ENCODE assay signal across 21 cellular contexts in the genomic region with DNA sequence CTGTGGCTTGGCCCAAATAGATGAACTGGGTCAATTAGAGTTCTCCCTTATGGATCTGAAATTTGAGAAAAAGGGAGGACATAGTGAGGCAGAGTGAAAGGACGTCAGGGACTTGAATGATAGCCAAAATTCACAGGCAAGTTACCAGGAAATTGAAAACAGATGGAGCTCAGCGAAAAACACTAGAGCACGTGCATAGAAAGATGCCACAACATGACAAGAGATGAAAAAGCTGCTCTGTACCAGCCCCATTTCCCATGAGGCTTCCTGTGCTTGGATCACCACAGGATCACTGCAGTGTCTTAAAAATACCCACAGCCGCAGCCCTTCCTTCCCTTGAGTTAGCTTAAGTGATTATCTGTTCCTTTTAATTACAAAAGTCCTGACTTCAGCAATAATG. TPM values are rescaled to one million over a fixed set of nuclear protein-coding genes. Genes with fewer than 3 reads are reported as not detected.
DNase-seq lines count a peak whose midpoint lies in the region; ATAC-seq and TF ChIP-seq lines count a peak whose summit lies in the region.
"Had no signal": no experiment of that assay in that cellular context is flagged by ENCODE, and none has a peak within 500 bp of the region (broad histone marks: within the 10 kb centered on the region; RNA-seq: fewer than 3 reads in every experiment).

No MANE protein-coding gene starts in this region.

- POLR2A ChIA-PET in WTC11 (lab: Charles Lee): no interaction called here

- H3K27me3 Mint-ChIP-seq in GM23338 (ENCODE audit: insufficient read depth, low read depth, poor library complexity): peaks cover 2% of the 10 kb centered on the region
- H3K27me3 Mint-ChIP-seq in WTC11 (ENCODE audit: low read depth): no peaks in the 10 kb centered on the region
- H3K27me3 Mint-ChIP-seq: activated CD4-positive, alpha-beta T cell treated with anti-CD3 and anti-CD28 coated beads, Interleukin-2, amount 10 ng/mL, durations not matched to agents 24 days and 14 days had no signal

- H3K27me3 ChIP-seq in BE2C: no peaks in the 10 kb centered on the region; the same call in 1 of the 2 replicates
- H3K27me3 ChIP-seq in GM23338 (ENCODE audit: insufficient read depth): no peaks in the 10 kb centered on the region
- H3K27me3 ChIP-seq: heart right ventricle, spleen, tibial artery had no signal

- no peaks in the 10 kb centered on the region for H3K9me3 ChIP-seq in BE2C
- H3K9me3 ChIP-seq: prostate gland, spleen, tibial artery had no signal

- no peaks in the 10 kb centered on the region for H3K36me3 Mint-ChIP-seq in GM23338 (ENCODE audit: low read depth)
- H3K36me3 Mint-ChIP-seq in WTC11: no peaks in the 10 kb centered on the region
- H3K36me3 Mint-ChIP-seq: natural killer cell had no signal

- no peaks in the 10 kb centered on the region for H3K79me2 ChIP-seq in GM23338 (replicated peaks; ENCODE audit: insufficient read depth)

- peak; percentile 19 for DNase-seq in BE2C
- DNase-seq in GM23338 (ENCODE audit: low spot score): no peak
- DNase-seq in RPMI8226: peak; percentile 19
- peak; percentile 66 for DNase-seq in fibroblast of the conjunctiva (ENCODE audit: low read depth)
- DNase-seq in WTC11 (ENCODE audit: low spot score): no peak
- no peak for DNase-seq in Right ventricle myocardium inferior (ENCODE audit: missing footprints)
- no peak for DNase-seq in islet precursor cell
- DNase-seq: activated CD4-positive, alpha-beta T cell treated with anti-CD3 and anti-CD28 coated beads, Interleukin-2, amount 10 ng/mL, durations not matched to agents 24 days and 14 days; activated naive CD4-positive, alpha-beta T cell treated with Interleukin-2 at 50 U/mL for 16 hours; DMS79 treated with DMSO at 0.1 percent for 48 hours; heart right ventricle; mammary epithelial cell; natural killer cell; NCI-H1436; spleen; tibial artery had no signal

- H3K4me2 ChIP-seq in GM23338: no peak overlapping the region

- H3K36me3 ChIP-seq in BE2C (no peaks in the 10 kb centered on the region), GM23338 (ENCODE audit: insufficient read depth) (no peaks in the 10 kb centered on the region)
- H3K36me3 ChIP-seq: heart right ventricle, prostate gland, spleen, tibial artery had no signal

- H4K20me1 ChIP-seq in GM23338 (replicated peaks; ENCODE audit: insufficient read depth): no peaks in the 10 kb centered on the region

- no peak overlapping the region for H3K27ac ChIP-seq in GM23338 (ENCODE audit: low read depth)
- H3K27ac ChIP-seq: C4-2B, epithelial cell of prostate, heart right ventricle, prostate gland, spleen, tibial artery had no signal

- H3K4me3 ChIP-seq in BE2C (ENCODE audit: low read depth, low read length) (no peak overlapping the region), GM23338 (no peak overlapping the region)
- H3K4me3 ChIP-seq: heart right ventricle, prostate gland, spleen, tibial artery had no signal

- no peaks in the 10 kb centered on the region for H3K9me2 ChIP-seq in GM23338 (ENCODE audit: insufficient read depth)

- TF ChIP-seq CTCF in BE2C (IDR thresholded peaks at IDR 0.05; ENCODE audit: low read depth, low read length) (no peak), GM23338 (conservative IDR thresholded peaks at IDR 0.05; ENCODE audit: low read depth in 2 of 2) (no peak), WTC11 (IDR thresholded peaks at IDR 0.05) (no peak)

- ATAC-seq in GM23338 (no peak), WTC11 (no peak), GM19324 (IDR thresholded peaks at IDR 0.05; ENCODE audit: low FRiP score, unreplicated experiment) (no peak), Right ventricle myocardium inferior (no peak)
- ATAC-seq: heart right ventricle, natural killer cell had no signal

- H3K9me3 Mint-ChIP-seq in GM23338 (no peaks in the 10 kb centered on the region), WTC11 (no peaks in the 10 kb centered on the region)
- H3K9me3 Mint-ChIP-seq: activated CD4-positive, alpha-beta T cell treated with anti-CD3 and anti-CD28 coated beads, Interleukin-2, amount 10 ng/mL, durations not matched to agents 24 days and 14 days; dendritic cell treated with granulocyte-macrophage colony-stimulating factor and Interleukin-4, amounts not matched to agents 40 ng/mL and 50 ng/mL, for 4 days; natural killer cell had no signal

- peak overlapping the region; percentile 4; the same call in 1 of the 2 replicates for H2AFZ ChIP-seq in GM23338

- no peak overlapping the region for H3K4me3 Mint-ChIP-seq in GM23338
- no peak overlapping the region for H3K4me3 Mint-ChIP-seq in WTC11
- H3K4me3 Mint-ChIP-seq: activated CD4-positive, alpha-beta T cell treated with anti-CD3 and anti-CD28 coated beads, Interleukin-2, amount 10 ng/mL, durations not matched to agents 24 days and 14 days; dendritic cell treated with granulocyte-macrophage colony-stimulating factor and Interleukin-4, amounts not matched to agents 40 ng/mL and 50 ng/mL, for 4 days; natural killer cell had no signal

- CTCF ChIA-PET in WTC11 (lab: Charles Lee): interaction anchor here (1.8 kb wide), 1 partner anchor 326 kb away, joined by 4 read pairs; no protein-coding TSS in a partner anchor

- H3K27ac Mint-ChIP-seq in GM23338 (no peak overlapping the region), WTC11 (no peak overlapping the region; the same call in 1 of the 2 replicates)
- H3K27ac Mint-ChIP-seq: activated CD4-positive, alpha-beta T cell treated with anti-CD3 and anti-CD28 coated beads, Interleukin-2, amount 10 ng/mL, durations not matched to agents 24 days and 14 days; dendritic cell treated with granulocyte-macrophage colony-stimulating factor and Interleukin-4, amounts not matched to agents 40 ng/mL and 50 ng/mL, for 4 days; natural killer cell had no signal

- H3K4me1 ChIP-seq in BE2C (no peaks in the 10 kb centered on the region; the same call in 1 of the 2 replicates), GM23338 (ENCODE audit: insufficient read depth) (no peaks in the 10 kb centered on the region)
- H3K4me1 ChIP-seq: prostate gland, tibial artery had no signal

- H3K4me1 Mint-ChIP-seq in GM23338 (peaks cover 9% of the 10 kb centered on the region), WTC11 (peaks cover 8% of the 10 kb centered on the region)

- intact Hi-C loops in Right ventricle myocardium inferior (cut with DNase I): no loop called here

- no peaks in the 10 kb centered on the region for H3F3A ChIP-seq in GM23338 (replicated peaks; ENCODE audit: low read depth)

TF ChIP-seq in GM23338, 12 proteins besides CTCF, POLR2A, EP300 and RAD21 (continues in another document):
- TF ChIP-seq ZNF114 (CRISPR knock-in tag; IDR thresholded peaks at IDR 0.05) (no peak), EZH2 (IDR thresholded peaks at IDR 0.05; ENCODE audit: low read depth, unreplicated experiment) (no peak), STAT1 (IDR thresholded peaks at IDR 0.05; ENCODE audit: unreplicated experiment) (no peak), CREB1 (CRISPR knock-in tag; IDR thresholded peaks at IDR 0.05; ENCODE audit: low read depth) (no peak)

TF ChIP-seq in WTC11, 78 proteins besides CTCF, POLR2A, EP300 and RAD21 (continues in another document):
- TF ChIP-seq, protein P1, sequence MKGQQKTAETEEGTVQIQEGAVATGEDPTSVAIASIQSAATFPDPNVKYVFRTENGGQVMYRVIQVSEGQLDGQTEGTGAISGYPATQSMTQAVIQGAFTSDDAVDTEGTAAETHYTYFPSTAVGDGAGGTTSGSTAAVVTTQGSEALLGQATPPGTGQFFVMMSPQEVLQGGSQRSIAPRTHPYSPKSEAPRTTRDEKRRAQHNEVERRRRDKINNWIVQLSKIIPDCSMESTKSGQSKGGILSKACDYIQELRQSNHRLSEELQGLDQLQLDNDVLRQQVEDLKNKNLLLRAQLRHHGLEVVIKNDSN (CRISPR knock-in tag; IDR thresholded peaks at IDR 0.05): no peak
- TF ChIP-seq, protein P2, sequence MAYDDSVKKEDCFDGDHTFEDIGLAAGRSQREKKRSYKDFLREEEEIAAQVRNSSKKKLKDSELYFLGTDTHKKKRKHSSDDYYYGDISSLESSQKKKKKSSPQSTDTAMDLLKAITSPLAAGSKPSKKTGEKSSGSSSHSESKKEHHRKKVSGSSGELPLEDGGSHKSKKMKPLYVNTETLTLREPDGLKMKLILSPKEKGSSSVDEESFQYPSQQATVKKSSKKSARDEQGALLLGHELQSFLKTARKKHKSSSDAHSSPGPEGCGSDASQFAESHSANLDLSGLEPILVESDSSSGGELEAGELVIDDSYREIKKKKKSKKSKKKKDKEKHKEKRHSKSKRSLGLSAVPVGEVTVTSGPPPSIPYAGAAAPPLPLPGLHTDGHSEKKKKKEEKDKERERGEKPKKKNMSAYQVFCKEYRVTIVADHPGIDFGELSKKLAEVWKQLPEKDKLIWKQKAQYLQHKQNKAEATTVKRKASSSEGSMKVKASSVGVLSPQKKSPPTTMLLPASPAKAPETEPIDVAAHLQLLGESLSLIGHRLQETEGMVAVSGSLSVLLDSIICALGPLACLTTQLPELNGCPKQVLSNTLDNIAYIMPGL (CRISPR knock-in tag; IDR thresholded peaks at IDR 0.05): no peak

RNA-seq across cellular contexts. Expression of a gene that starts 39.0 kb away (rescaled TPM):
- polyA plus RNA-seq in BE2C (2012; ENCODE audit: insufficient read depth, insufficient read length, low read depth): 0.20 TPM
- total RNA-seq in GM23338 (2014; rRNA removed; shearing (Covaris generic)): 45.1 and 46.3 TPM in 2 replicates
- polyA plus RNA-seq in GM23338 (2016; fragmentation: Nextera tagmentation; extraction: Ambion mirVana): 77.9 and 80.3 TPM in 2 replicates
- total RNA-seq in WTC11 (2021) (32.1 to 37.6 TPM (median 35.5 TPM) in 3 replicates), Right ventricle myocardium inferior (51.6 TPM)

RNA-seq across cellular contexts. Expression of a gene that starts 59.3 kb away (rescaled TPM):
- 27.9 TPM for polyA plus RNA-seq in BE2C (2012; ENCODE audit: insufficient read depth, insufficient read length, low read depth)
- 50.5 and 53.8 TPM in 2 replicates for total RNA-seq in GM23338 (2014; rRNA removed; shearing (Covaris generic))
- 14.4 and 18.0 TPM in 2 replicates for polyA plus RNA-seq in GM23338 (2016; fragmentation: Nextera tagmentation; extraction: Ambion mirVana)
- total RNA-seq in WTC11 (2021) (36.9 to 41.0 TPM (median 40.6 TPM) in 3 replicates), Right ventricle myocardium inferior (25.0 TPM)

Comparison
In these comparisons a context has a peak if more than half of its experiments do, and no peak if none do; other contexts are left out.
1. DNase-seq: peak in BE2C (single experiment), RPMI8226 (single experiment) and fibroblast of the conjunctiva (single experiment); none in GM23338 (single experiment), WTC11 (single experiment), Right ventricle myocardium inferior (single experiment) and islet precursor cell (single experiment).